Comparison of ENCODE assay signal across 11 cellular contexts in genomic region chr17:80737106-80738019, GRCh38.
A peak's percentile ranks its signal among the peaks of the same experiment; 100 is the strongest.
DNase-seq lines count a peak whose midpoint lies in the region; TF ChIP-seq lines count a peak whose summit lies in the region.
"Had no signal": no experiment of that assay in that cellular context is flagged by ENCODE, and none has a peak within 500 bp of the region (broad histone marks: within the 10 kb centered on the region; RNA-seq: fewer than 3 reads in every experiment).

No MANE protein-coding gene starts in this region.

- peaks cover 3% of the 10 kb centered on the region for H3K9me3 ChIP-seq in neural progenitor cell (ENCODE audit: low read depth)
- no peaks in the 10 kb centered on the region for H3K9me3 ChIP-seq in uterus

- no peak overlapping the region for H2AFZ ChIP-seq in neural progenitor cell (replicated peaks)

- H3K36me3 Mint-ChIP-seq in neural progenitor cell = peaks cover 27% of the 10 kb centered on the region

- H3K9me3 Mint-ChIP-seq in neural progenitor cell = peaks cover 3% of the 10 kb centered on the region

- H3K9ac ChIP-seq in neural progenitor cell = no peak overlapping the region

- no peak overlapping the region for H3K4me3 Mint-ChIP-seq in neural progenitor cell

- no peak overlapping the region for H3K4me2 ChIP-seq in neural progenitor cell

- H3K27me3 ChIP-seq in neural progenitor cell (no peaks in the 10 kb centered on the region), uterus (no peaks in the 10 kb centered on the region)

- no peaks in the 10 kb centered on the region for H4K20me1 ChIP-seq in neural progenitor cell (ENCODE audit: low read depth)

- no peak overlapping the region for H3K27ac Mint-ChIP-seq in neural progenitor cell

- TF ChIP-seq CTCF in HFF-Myc (IDR thresholded peaks at IDR 0.05; ENCODE audit: low read depth, low read length, missing control alignments) (peak; percentile 3), neural progenitor cell (IDR thresholded peaks at IDR 0.05) (peak; percentile 8), uterus (IDR thresholded peaks at IDR 0.05) (no peak)

- DNase-seq in DMS79 treated with DMSO at 0.1 percent for 48 hours (lab: John Stamatoyannopoulos, UW) = peak; percentile 3
- DNase-seq in DMS79 (lab: John Stamatoyannopoulos, UW) = no peak
- DNase-seq in HFF-Myc (ENCODE audit: extremely low read depth, low read depth) = no peak
- peak; percentile 91 for DNase-seq in NCI-H146 (lab: John Stamatoyannopoulos, UW)
- no peak for DNase-seq in neural progenitor cell (ENCODE audit: low spot score)
- DNase-seq in activated T-cell treated with anti-CD3 and anti-CD28 coated beads, Interleukin-2, amount 50 U/mL, for 48 hours = no peak
- no peak for DNase-seq in NCI-H187 treated with DMSO at 0.1 percent for 48 hours (lab: John Stamatoyannopoulos, UW)
- no peak for DNase-seq in uterus
- DNase-seq: activated effector memory CD4-positive, alpha-beta T cell treated with Interleukin-2 at 50 U/mL for 16 hours; stimulated activated CD4-positive, alpha-beta T cell treated with anti-CD3 and anti-CD28 coated beads, Interleukin-15, amount 100 ng/mL, for 24 hours had no signal

- intact Hi-C loops in uterus (cut with DNase I; ENCODE audit: low total_unique reads) = no loop called here

- H3K27ac ChIP-seq in neural progenitor cell = no peak overlapping the region
- no peak overlapping the region for H3K27ac ChIP-seq in uterus
- H3K27ac ChIP-seq: 22Rv1 had no signal

- H3F3A ChIP-seq in neural progenitor cell (ENCODE audit: low read depth) = peaks cover 12% of the 10 kb centered on the region

- H3K36me3 ChIP-seq in neural progenitor cell = no peaks in the 10 kb centered on the region
- H3K36me3 ChIP-seq in uterus = no peaks in the 10 kb centered on the region

- H3K4me1 ChIP-seq in neural progenitor cell = peaks cover 22% of the 10 kb centered on the region
- H3K4me1 ChIP-seq in uterus = no peaks in the 10 kb centered on the region

- H3K4me3 ChIP-seq in HFF-Myc (replicated peaks; ENCODE audit: low read depth, low read length) (no peak overlapping the region), neural progenitor cell (no peak overlapping the region), uterus (no peak overlapping the region)

- H3K79me2 ChIP-seq in neural progenitor cell (ENCODE audit: low read depth) = no peaks in the 10 kb centered on the region

- H3K27me3 Mint-ChIP-seq in neural progenitor cell (ENCODE audit: insufficient read depth, low read depth) = peaks cover 5% of the 10 kb centered on the region

- peaks cover 27% of the 10 kb centered on the region for H3K4me1 Mint-ChIP-seq in neural progenitor cell

- TF ChIP-seq POLR2A in uterus (IDR thresholded peaks at IDR 0.05) = no peak

Comparison
In these comparisons a context has a peak if more than half of its experiments do, and no peak if none do; other contexts are left out.
1. DNase-seq: peak in DMS79 treated with DMSO at 0.1 percent for 48 hours (single experiment) and NCI-H146 (single experiment); none in DMS79 (single experiment), HFF-Myc (single experiment), neural progenitor cell (single experiment), activated T-cell treated with anti-CD3 and anti-CD28 coated beads, Interleukin-2, amount 50 U/mL, for 48 hours (0 of 2), NCI-H187 treated with DMSO at 0.1 percent for 48 hours (single experiment) and uterus (0 of 2).
2. CTCF ChIP-seq: peak in HFF-Myc (single experiment) and neural progenitor cell (single experiment); none in uterus (0 of 4).